ENCODE assay signal across 1 cellular context in genomic region chr10:125473138-125473793, GRCh38.
TF ChIP-seq lines count a peak whose summit lies in the region.

No MANE protein-coding gene starts in this region.

TF ChIP-seq in HEK293, 187 proteins besides CTCF, POLR2A, EP300 and RAD21 (continued from another document and continues in another):
- no peak for TF ChIP-seq ZBTB49 (tag by site-specific recombination; IDR thresholded peaks at IDR 0.05; ENCODE audit: low read depth)
- TF ChIP-seq AEBP2 (tag by site-specific recombination; IDR thresholded peaks at IDR 0.05; ENCODE audit: borderline replicate concordance): no peak
- no peak for TF ChIP-seq ZNF529 (tag by site-specific recombination; IDR thresholded peaks at IDR 0.05; ENCODE audit: insufficient replicate concordance)
- no peak for TF ChIP-seq HOXD13 (CRISPR knock-in tag; IDR thresholded peaks at IDR 0.05; ENCODE audit: borderline replicate concordance)
- TF ChIP-seq ZNF76 (tag by site-specific recombination; IDR thresholded peaks at IDR 0.05; ENCODE audit: borderline replicate concordance, low read depth): no peak
- peak; percentile 63 for TF ChIP-seq PRDM10 (tag by site-specific recombination; IDR thresholded peaks at IDR 0.05)
- TF ChIP-seq REPIN1 (tag by site-specific recombination; IDR thresholded peaks at IDR 0.05; ENCODE audit: low read depth): no peak
- no peak for TF ChIP-seq SP3 (tag by site-specific recombination; IDR thresholded peaks at IDR 0.05)
- TF ChIP-seq ZNF114 (tag by site-specific recombination; IDR thresholded peaks at IDR 0.05): no peak
- TF ChIP-seq ZNF214 (tag by site-specific recombination; IDR thresholded peaks at IDR 0.05; ENCODE audit: borderline replicate concordance): no peak
- TF ChIP-seq ZNF24 (tag by site-specific recombination; IDR thresholded peaks at IDR 0.05): 0 out of 2 replicates have a peak, but pooled peaks have one; percentile 50
- no peak for TF ChIP-seq ZNF624 (tag by site-specific recombination; IDR thresholded peaks at IDR 0.05)
- peak; percentile 89 for TF ChIP-seq ZNF843 (tag by site-specific recombination; IDR thresholded peaks at IDR 0.05)
- TF ChIP-seq ZNF398 (tag by site-specific recombination; IDR thresholded peaks at IDR 0.05): 0 out of 2 replicates have a peak, but pooled peaks have one; percentile 23
- TF ChIP-seq ZNF621 (tag by site-specific recombination; IDR thresholded peaks at IDR 0.05): no peak
- 0 out of 2 replicates have a peak, but pooled peaks have one; percentile 9 for TF ChIP-seq ZNF37A (tag by site-specific recombination; IDR thresholded peaks at IDR 0.05)
- TF ChIP-seq ZNF692 (tag by site-specific recombination; IDR thresholded peaks at IDR 0.05): peak; percentile 47
- no peak for TF ChIP-seq ZNF366 (tag by site-specific recombination; conservative IDR thresholded peaks at IDR 0.05)
- no peak for TF ChIP-seq GLIS2 (tag by site-specific recombination; IDR thresholded peaks at IDR 0.05)
- no peak for TF ChIP-seq ZNF585B (tag by site-specific recombination; IDR thresholded peaks at IDR 0.05)
- no peak for TF ChIP-seq ZNF501 (tag by site-specific recombination; IDR thresholded peaks at IDR 0.05)
- no peak for TF ChIP-seq ZFP3 (tag by site-specific recombination; IDR thresholded peaks at IDR 0.05; ENCODE audit: low read depth)
- TF ChIP-seq ZNF362 (tag by site-specific recombination; IDR thresholded peaks at IDR 0.05): no peak
- no peak for TF ChIP-seq ZNF701 (tag by site-specific recombination; IDR thresholded peaks at IDR 0.05)
- TF ChIP-seq PRDM1 (tag by site-specific recombination; IDR thresholded peaks at IDR 0.05): no peak
- TF ChIP-seq PATZ1 (tag by site-specific recombination; IDR thresholded peaks at IDR 0.05): 0 out of 2 replicates have a peak, but pooled peaks have one; percentile 18
- TF ChIP-seq ZSCAN30 (tag by site-specific recombination; IDR thresholded peaks at IDR 0.05): peak; percentile 62; the same call in 1 of the 2 replicates
- TF ChIP-seq ZNF660 (tag by site-specific recombination; IDR thresholded peaks at IDR 0.05): no peak
- TF ChIP-seq ZNF555 (tag by site-specific recombination; conservative IDR thresholded peaks at IDR 0.05): no peak
- TF ChIP-seq ZNF16 (tag by site-specific recombination; IDR thresholded peaks at IDR 0.05; ENCODE audit: low read depth): no peak
- no peak for TF ChIP-seq ZNF175 (tag by site-specific recombination; IDR thresholded peaks at IDR 0.05)
- TF ChIP-seq ZNF664 (tag by site-specific recombination; IDR thresholded peaks at IDR 0.05): peak; percentile 59; the same call in 1 of the 2 replicates
- no peak for TF ChIP-seq ZNF302 (tag by site-specific recombination; IDR thresholded peaks at IDR 0.05; ENCODE audit: low read depth)
- no peak for TF ChIP-seq ZBTB10 (tag by site-specific recombination; IDR thresholded peaks at IDR 0.05)
